ENCODE assay signal across 12 cellular contexts in genomic region chr3:29334652-29335189, GRCh38. TPM values are rescaled to one million over a fixed set of nuclear protein-coding genes. Genes with fewer than 3 reads are reported as not detected.
DNase-seq lines count a peak whose midpoint lies in the region; FAIRE-seq and TF ChIP-seq lines count a peak whose summit lies in the region.
"Had no signal": no experiment of that assay in that cellular context is flagged by ENCODE, and none has a peak within 500 bp of the region (broad histone marks: within the 10 kb centered on the region; RNA-seq: fewer than 3 reads in every experiment).

No MANE protein-coding gene starts in this region.

- FAIRE-seq in bronchial epithelial cell (lab: Jason Lieb, UNC): no peak

- peak overlapping the region; percentile 58 for H3K4me3 Mint-ChIP-seq in mesothelial cell of epicardium
- H3K4me3 Mint-ChIP-seq: naive B cell; stimulated activated effector memory CD8-positive, alpha-beta T cell treated with anti-CD3 and anti-CD28 coated beads, Interleukin-12 subunit alpha, Interleukin-12 subunit beta, amount 100 ng/mL, for 72 hours had no signal

- H3K27ac ChIP-seq in transverse colon: peak overlapping the region; percentile 71 to 77 (median 74)

- intact Hi-C loops in transverse colon (cut with DNase I; ENCODE audit: low total_unique reads): no loop called here

- no peak for TF ChIP-seq EP300 in transverse colon (IDR thresholded peaks at IDR 0.05; ENCODE audit: low read depth)

- H3K9me3 Mint-ChIP-seq in mesothelial cell of epicardium: no peaks in the 10 kb centered on the region
- H3K9me3 Mint-ChIP-seq: naive B cell had no signal

- no peak for TF ChIP-seq CTCF in bronchial epithelial cell (IDR thresholded peaks at IDR 0.05; ENCODE audit: insufficient read depth, low read length, severe bottlenecking)
- no peak for TF ChIP-seq CTCF in mesothelial cell of epicardium (IDR thresholded peaks at IDR 0.05; ENCODE audit: unreplicated experiment)
- TF ChIP-seq CTCF in transverse colon (IDR thresholded peaks at IDR 0.05): no peak

- H3K36me3 Mint-ChIP-seq in mesothelial cell of epicardium: no peaks in the 10 kb centered on the region
- H3K36me3 Mint-ChIP-seq: naive B cell; stimulated activated effector memory CD8-positive, alpha-beta T cell treated with anti-CD3 and anti-CD28 coated beads, Interleukin-12 subunit alpha, Interleukin-12 subunit beta, amount 100 ng/mL, for 72 hours had no signal

- H3K27me3 ChIP-seq in bronchial epithelial cell (ENCODE audit: control insufficient read depth, insufficient read depth, low read length) (no peaks in the 10 kb centered on the region), transverse colon (no peaks in the 10 kb centered on the region)

- peaks cover 0 to 13% (median 8%) of the 10 kb centered on the region in 4 donors for H3K4me1 ChIP-seq in transverse colon

- peak; percentile 16 for DNase-seq in NCI-H748 (lab: John Stamatoyannopoulos, UW; ENCODE audit: unreplicated experiment)
- DNase-seq in NCI-H748 treated with DMSO at 0.1 percent for 48 hours (lab: John Stamatoyannopoulos, UW): no peak
- DNase-seq in bronchial epithelial cell (ENCODE audit: low read depth): peak; percentile 32
- no peak for DNase-seq in mesothelial cell of epicardium (ENCODE audit: low spot score in 2 of 2, unreplicated experiment in 2 of 2)
- DNase-seq in transverse colon: no peak
- DNase-seq in activated naive CD4-positive, alpha-beta T cell treated with Interleukin-2 at 50 U/mL for 16 hours: no peak
- DNase-seq in superior temporal gyrus (ENCODE audit: extremely low spot score): no peak
- DNase-seq in NCI-H2196 (lab: John Stamatoyannopoulos, UW; ENCODE audit: unreplicated experiment): no peak
- DNase-seq: activated CD4-positive, alpha-beta T cell treated with anti-CD3 and anti-CD28 coated beads for 1 hour; DND-41; naive B cell had no signal

- peak overlapping the region; percentile 97 for H3K27ac Mint-ChIP-seq in mesothelial cell of epicardium
- H3K27ac Mint-ChIP-seq: stimulated activated effector memory CD8-positive, alpha-beta T cell treated with anti-CD3 and anti-CD28 coated beads, Interleukin-12 subunit alpha, Interleukin-12 subunit beta, amount 100 ng/mL, for 72 hours had no signal

- no peak overlapping the region for H3K4me3 ChIP-seq in bronchial epithelial cell (ENCODE audit: low read depth, low read length)
- no peak overlapping the region for H3K4me3 ChIP-seq in transverse colon

- peaks cover 65% of the 10 kb centered on the region for H3K4me1 Mint-ChIP-seq in mesothelial cell of epicardium
- H3K4me1 Mint-ChIP-seq: naive B cell; stimulated activated effector memory CD8-positive, alpha-beta T cell treated with anti-CD3 and anti-CD28 coated beads, Interleukin-12 subunit alpha, Interleukin-12 subunit beta, amount 100 ng/mL, for 72 hours had no signal

- no peaks in the 10 kb centered on the region for H3K9me3 ChIP-seq in transverse colon

- H3K36me3 ChIP-seq in bronchial epithelial cell (ENCODE audit: control insufficient read depth, insufficient read depth, low read length) (no peaks in the 10 kb centered on the region), transverse colon (no peaks in the 10 kb centered on the region)

- in situ Hi-C loops in transverse colon (cut with MboI; ENCODE audit: low pct_ligation_motif_present in 1 of 4, low pct_unique_long_range_greater_than_20kb in 1 of 4, low sequenced_read_pairs in 3 of 4): no loop called here

- no peak for TF ChIP-seq POLR2A in transverse colon (IDR thresholded peaks at IDR 0.05)

- WGBS in transverse colon (ENCODE audit: low coverage in 1 of 2), 2 donors: 50 to 53% methylated on average over 4 of the region's 4 CpGs

- no peaks in the 10 kb centered on the region for H3K27me3 Mint-ChIP-seq in mesothelial cell of epicardium (ENCODE audit: low read depth)
- H3K27me3 Mint-ChIP-seq: naive B cell had no signal

RNA-seq across cellular contexts. Expression of gene RBMS3, which starts 53.9 kb away (rescaled TPM):
- total RNA-seq in bronchial epithelial cell: 3.4 and 5.9 TPM in 2 replicates
- total RNA-seq in mesothelial cell of epicardium: 42.5 to 46.3 TPM (median 45.4 TPM) in 3 replicates
- total RNA-seq in transverse colon: 10 to 100 TPM in 3 of 4 donors, 1 to 10 TPM in 1; 3.8 to 18.7 (median 14.6) TPM

Comparison
In these comparisons a context has a peak if more than half of its experiments do, and no peak if none do; other contexts are left out.
1. DNase-seq: peak in NCI-H748 (single experiment) and bronchial epithelial cell (single experiment); none in NCI-H748 treated with DMSO at 0.1 percent for 48 hours (single experiment), mesothelial cell of epicardium (0 of 2), transverse colon (single experiment), activated naive CD4-positive, alpha-beta T cell treated with Interleukin-2 at 50 U/mL for 16 hours (single experiment), superior temporal gyrus (single experiment) and NCI-H2196 (single experiment).